In the genomic region with DNA sequence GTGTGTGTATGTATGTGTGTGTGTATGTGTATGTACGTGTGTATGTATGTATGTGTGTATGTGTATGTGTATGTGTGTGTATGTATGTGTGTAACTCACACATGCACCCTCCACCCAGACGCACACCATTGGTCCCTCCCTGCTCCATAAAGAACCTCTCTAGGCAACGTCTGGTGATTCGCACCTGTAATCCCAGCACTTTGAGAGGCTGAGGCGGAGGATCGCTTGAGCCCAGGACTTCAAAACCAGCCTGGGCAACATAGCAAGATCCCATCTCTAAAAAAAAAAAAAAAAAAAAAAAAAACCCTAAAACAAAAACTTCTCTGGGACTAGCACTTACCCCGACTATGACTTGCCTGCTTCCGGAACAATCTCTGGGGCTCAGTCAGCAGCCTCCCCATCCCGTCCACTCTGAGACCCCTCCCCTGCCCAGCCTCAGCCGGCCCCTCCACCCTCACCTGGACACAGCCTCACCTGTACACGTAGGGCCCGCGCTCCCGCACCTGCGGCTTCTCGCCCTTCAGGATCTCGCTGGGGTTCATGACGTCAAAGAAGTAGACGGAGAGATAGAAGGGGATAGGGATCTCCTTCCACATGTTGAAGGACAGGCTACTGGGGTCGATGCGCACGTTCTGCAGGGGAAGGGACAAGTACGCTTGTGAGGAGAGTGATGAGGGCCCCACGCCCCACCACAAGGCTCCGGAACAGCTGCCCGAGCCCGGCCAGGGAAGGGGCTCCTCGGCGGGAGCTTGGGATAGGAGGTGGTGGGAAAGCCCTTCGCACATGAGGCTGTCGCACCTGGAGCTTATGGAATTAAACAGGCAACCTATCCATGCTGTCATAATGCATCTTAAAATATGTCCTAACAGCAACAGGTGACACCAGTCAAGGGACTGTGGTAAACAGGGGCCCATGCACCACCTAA, we compare ENCODE assay signal across 3 cellular contexts.
TF ChIP-seq lines count a peak whose summit lies in the region.

No MANE protein-coding gene starts in this region.

TF ChIP-seq in GM12891, 5 proteins besides CTCF, POLR2A, EP300 and RAD21:
- no peak for TF ChIP-seq PAX5 (IDR thresholded peaks at IDR 0.05; ENCODE audit: insufficient read depth, low read length, severe bottlenecking)
- TF ChIP-seq POU2F2 (IDR thresholded peaks at IDR 0.05; ENCODE audit: low read depth, low read length), result no peak

TF ChIP-seq in WTC11, 78 proteins besides CTCF, POLR2A, EP300 and RAD21:
- TF ChIP-seq EMX1 (CRISPR knock-in tag; IDR thresholded peaks at IDR 0.05) (no peak), SP1 (CRISPR knock-in tag; conservative IDR thresholded peaks at IDR 0.05) (no peak), FOXJ3 (CRISPR knock-in tag; IDR thresholded peaks at IDR 0.05; ENCODE audit: borderline replicate concordance) (no peak), FOXP1 (CRISPR knock-in tag; IDR thresholded peaks at IDR 0.05; ENCODE audit: borderline replicate concordance) (no peak), PRRX2 (CRISPR knock-in tag; IDR thresholded peaks at IDR 0.05) (no peak), TEAD1 (CRISPR knock-in tag; IDR thresholded peaks at IDR 0.05) (no peak), IRF1 (CRISPR knock-in tag; IDR thresholded peaks at IDR 0.05) (no peak), RELA (CRISPR knock-in tag; IDR thresholded peaks at IDR 0.05; ENCODE audit: borderline replicate concordance) (no peak), ETV6 (CRISPR knock-in tag; IDR thresholded peaks at IDR 0.05) (no peak), ZNF219 (CRISPR knock-in tag; IDR thresholded peaks at IDR 0.05; ENCODE audit: borderline replicate concordance) (no peak), CBFB (CRISPR knock-in tag; IDR thresholded peaks at IDR 0.05; ENCODE audit: low read depth) (no peak), GABPB1 (CRISPR knock-in tag; IDR thresholded peaks at IDR 0.05) (no peak), ZBTB43 (CRISPR knock-in tag; IDR thresholded peaks at IDR 0.05) (no peak), SMAD4 (CRISPR knock-in tag; IDR thresholded peaks at IDR 0.05) (no peak), ZNF416 (CRISPR knock-in tag; IDR thresholded peaks at IDR 0.05) (no peak)
- TF ChIP-seq, protein P1, sequence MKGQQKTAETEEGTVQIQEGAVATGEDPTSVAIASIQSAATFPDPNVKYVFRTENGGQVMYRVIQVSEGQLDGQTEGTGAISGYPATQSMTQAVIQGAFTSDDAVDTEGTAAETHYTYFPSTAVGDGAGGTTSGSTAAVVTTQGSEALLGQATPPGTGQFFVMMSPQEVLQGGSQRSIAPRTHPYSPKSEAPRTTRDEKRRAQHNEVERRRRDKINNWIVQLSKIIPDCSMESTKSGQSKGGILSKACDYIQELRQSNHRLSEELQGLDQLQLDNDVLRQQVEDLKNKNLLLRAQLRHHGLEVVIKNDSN (CRISPR knock-in tag; IDR thresholded peaks at IDR 0.05), result no peak
- TF ChIP-seq, protein P2, sequence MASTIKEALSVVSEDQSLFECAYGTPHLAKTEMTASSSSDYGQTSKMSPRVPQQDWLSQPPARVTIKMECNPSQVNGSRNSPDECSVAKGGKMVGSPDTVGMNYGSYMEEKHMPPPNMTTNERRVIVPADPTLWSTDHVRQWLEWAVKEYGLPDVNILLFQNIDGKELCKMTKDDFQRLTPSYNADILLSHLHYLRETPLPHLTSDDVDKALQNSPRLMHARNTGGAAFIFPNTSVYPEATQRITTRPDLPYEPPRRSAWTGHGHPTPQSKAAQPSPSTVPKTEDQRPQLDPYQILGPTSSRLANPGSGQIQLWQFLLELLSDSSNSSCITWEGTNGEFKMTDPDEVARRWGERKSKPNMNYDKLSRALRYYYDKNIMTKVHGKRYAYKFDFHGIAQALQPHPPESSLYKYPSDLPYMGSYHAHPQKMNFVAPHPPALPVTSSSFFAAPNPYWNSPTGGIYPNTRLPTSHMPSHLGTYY (CRISPR knock-in tag; IDR thresholded peaks at IDR 0.05), result no peak
- TF ChIP-seq, protein P3, sequence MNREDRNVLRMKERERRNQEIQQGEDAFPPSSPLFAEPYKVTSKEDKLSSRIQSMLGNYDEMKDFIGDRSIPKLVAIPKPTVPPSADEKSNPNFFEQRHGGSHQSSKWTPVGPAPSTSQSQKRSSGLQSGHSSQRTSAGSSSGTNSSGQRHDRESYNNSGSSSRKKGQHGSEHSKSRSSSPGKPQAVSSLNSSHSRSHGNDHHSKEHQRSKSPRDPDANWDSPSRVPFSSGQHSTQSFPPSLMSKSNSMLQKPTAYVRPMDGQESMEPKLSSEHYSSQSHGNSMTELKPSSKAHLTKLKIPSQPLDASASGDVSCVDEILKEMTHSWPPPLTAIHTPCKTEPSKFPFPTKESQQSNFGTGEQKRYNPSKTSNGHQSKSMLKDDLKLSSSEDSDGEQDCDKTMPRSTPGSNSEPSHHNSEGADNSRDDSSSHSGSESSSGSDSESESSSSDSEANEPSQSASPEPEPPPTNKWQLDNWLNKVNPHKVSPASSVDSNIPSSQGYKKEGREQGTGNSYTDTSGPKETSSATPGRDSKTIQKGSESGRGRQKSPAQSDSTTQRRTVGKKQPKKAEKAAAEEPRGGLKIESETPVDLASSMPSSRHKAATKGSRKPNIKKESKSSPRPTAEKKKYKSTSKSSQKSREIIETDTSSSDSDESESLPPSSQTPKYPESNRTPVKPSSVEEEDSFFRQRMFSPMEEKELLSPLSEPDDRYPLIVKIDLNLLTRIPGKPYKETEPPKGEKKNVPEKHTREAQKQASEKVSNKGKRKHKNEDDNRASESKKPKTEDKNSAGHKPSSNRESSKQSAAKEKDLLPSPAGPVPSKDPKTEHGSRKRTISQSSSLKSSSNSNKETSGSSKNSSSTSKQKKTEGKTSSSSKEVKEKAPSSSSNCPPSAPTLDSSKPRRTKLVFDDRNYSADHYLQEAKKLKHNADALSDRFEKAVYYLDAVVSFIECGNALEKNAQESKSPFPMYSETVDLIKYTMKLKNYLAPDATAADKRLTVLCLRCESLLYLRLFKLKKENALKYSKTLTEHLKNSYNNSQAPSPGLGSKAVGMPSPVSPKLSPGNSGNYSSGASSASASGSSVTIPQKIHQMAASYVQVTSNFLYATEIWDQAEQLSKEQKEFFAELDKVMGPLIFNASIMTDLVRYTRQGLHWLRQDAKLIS (CRISPR knock-in tag; IDR thresholded peaks at IDR 0.05; ENCODE audit: borderline replicate concordance), result no peak

TF ChIP-seq in endothelial cell of umbilical vein, 7 proteins besides CTCF, POLR2A, EP300 and RAD21:
- TF ChIP-seq GATA2 (IDR thresholded peaks at IDR 0.05; ENCODE audit: insufficient read depth, insufficient read length, low read depth, low read length) (no peak), MYC (IDR thresholded peaks at IDR 0.05; ENCODE audit: low read depth, low read length) (no peak), FOS (IDR thresholded peaks at IDR 0.05; ENCODE audit: borderline replicate concordance, insufficient read depth, low read length) (no peak), EZH2 (IDR thresholded peaks at IDR 0.05; ENCODE audit: borderline replicate concordance, low read depth, low read length, severe bottlenecking) (no peak), POLR2AphosphoS5 (IDR thresholded peaks at IDR 0.05; ENCODE audit: insufficient read depth, low read depth, low read length) (no peak), MAX (IDR thresholded peaks at IDR 0.05; ENCODE audit: insufficient read depth, insufficient read length) (no peak), JUN (IDR thresholded peaks at IDR 0.05; ENCODE audit: borderline replicate concordance, insufficient read depth, insufficient read length, low read depth) (no peak)
